2 cellular contexts compared by ENCODE assay signal in genomic region chr2:224378087-224379085, GRCh38.
TF ChIP-seq lines count a peak whose summit lies in the region.

No MANE protein-coding gene starts in this region.

TF ChIP-seq in IMR-90, 13 proteins besides CTCF, POLR2A, EP300 and RAD21:
- no peak for TF ChIP-seq RCOR1 (IDR thresholded peaks at IDR 0.05; ENCODE audit: insufficient replicate concordance, low read length)
- no peak for TF ChIP-seq FOS (IDR thresholded peaks at IDR 0.05; ENCODE audit: low read depth, low read length)
- TF ChIP-seq ELK1 (IDR thresholded peaks at IDR 0.05; ENCODE audit: borderline replicate concordance, low read depth, low read length): no peak
- TF ChIP-seq USF2 (IDR thresholded peaks at IDR 0.05; ENCODE audit: low read depth, low read length): no peak
- no peak for TF ChIP-seq NFE2L2 (IDR thresholded peaks at IDR 0.05; ENCODE audit: low read depth, low read length)
- TF ChIP-seq MAFK (IDR thresholded peaks at IDR 0.05; ENCODE audit: low read depth, low read length): no peak
- TF ChIP-seq CHD1 (IDR thresholded peaks at IDR 0.05; ENCODE audit: low read depth, low read length): no peak
- no peak for TF ChIP-seq SMC3 (IDR thresholded peaks at IDR 0.05; ENCODE audit: low read depth, low read length)
- no peak for TF ChIP-seq BHLHE40 (IDR thresholded peaks at IDR 0.05; ENCODE audit: low read depth, low read length)
- TF ChIP-seq RFX5 (IDR thresholded peaks at IDR 0.05; ENCODE audit: low read depth, low read length): no peak
- TF ChIP-seq MXI1 (IDR thresholded peaks at IDR 0.05; ENCODE audit: borderline replicate concordance, low read depth, low read length): no peak

TF ChIP-seq in liver, 16 proteins besides CTCF, POLR2A, EP300 and RAD21:
- no peak for TF ChIP-seq MAX (IDR thresholded peaks at IDR 0.05)
- TF ChIP-seq RXRA (IDR thresholded peaks at IDR 0.05): peak; percentile 56 to 68
- TF ChIP-seq HNF4A (conservative IDR thresholded peaks at IDR 0.05): peak; percentile 53 to 58
TF ChIP-seq in liver: peak in this region for 2.
